Comparison of ENCODE assay signal across 1 cellular context in genomic region chr2:201642579-201643215, GRCh38.
TF ChIP-seq lines count a peak whose summit lies in the region.

No MANE protein-coding gene starts in this region.

TF ChIP-seq in GM12878, 131 proteins besides CTCF, POLR2A, EP300 and RAD21 (continued from another document and continues in another):
- TF ChIP-seq E2F8 (IDR thresholded peaks at IDR 0.05; ENCODE audit: low read depth, partially characterized antibody) (no peak), ZZZ3 (IDR thresholded peaks at IDR 0.05; ENCODE audit: control insufficient read depth, insufficient read length, low read depth) (no peak), KDM1A (IDR thresholded peaks at IDR 0.05; ENCODE audit: borderline replicate concordance) (no peak), TCF3 (IDR thresholded peaks at IDR 0.05; ENCODE audit: borderline replicate concordance, insufficient read depth, low read depth, low read length) (peak; percentile 55), TARDBP (IDR thresholded peaks at IDR 0.05; ENCODE audit: borderline replicate concordance) (peak; percentile 40; the same call in 1 of the 2 replicates), TCF12 (IDR thresholded peaks at IDR 0.05; ENCODE audit: low read depth, low read length) (peak; percentile 39; the same call in 1 of the 2 replicates), DPF2 (IDR thresholded peaks at IDR 0.05) (peak; percentile 49; the same call in 1 of the 2 replicates), NR2C2 (IDR thresholded peaks at IDR 0.05; ENCODE audit: borderline replicate concordance, control insufficient read depth, insufficient read length, low read depth) (no peak), SMC3 (IDR thresholded peaks at IDR 0.05; ENCODE audit: borderline replicate concordance, low read length) (no peak), CREB1 (IDR thresholded peaks at IDR 0.05; ENCODE audit: low read depth) (peak; percentile 97), ZBTB40 (IDR thresholded peaks at IDR 0.05; ENCODE audit: borderline replicate concordance) (no peak), SREBF2 (IDR thresholded peaks at IDR 0.05; ENCODE audit: low read length) (no peak), SPI1 (IDR thresholded peaks at IDR 0.05; ENCODE audit: borderline replicate concordance, insufficient read depth, low read depth, low read length) (no peak), CUX1 (IDR thresholded peaks at IDR 0.05; ENCODE audit: insufficient replicate concordance, low read depth, low read length) (no peak), RCOR1 (conservative IDR thresholded peaks at IDR 0.05; ENCODE audit: low read depth, low read length) (peak; percentile 94; the same call in 1 of the 2 replicates), GATAD2B (conservative IDR thresholded peaks at IDR 0.05; ENCODE audit: low read depth) (peak; percentile 71; the same call in 1 of the 2 replicates), BACH1 (IDR thresholded peaks at IDR 0.05; ENCODE audit: borderline replicate concordance) (no peak), RB1 (IDR thresholded peaks at IDR 0.05; ENCODE audit: borderline replicate concordance) (peak; percentile 65; the same call in 1 of the 2 replicates), MLLT1 (IDR thresholded peaks at IDR 0.05) (0 out of 2 replicates have a peak, but pooled peaks have one; percentile 67), ATF3 (IDR thresholded peaks at IDR 0.05; ENCODE audit: borderline replicate concordance, extremely low read depth, low read depth, low read length) (peak; percentile 77), SP1 (IDR thresholded peaks at IDR 0.05; ENCODE audit: low read depth, low read length) (peak; percentile 8), E4F1 (IDR thresholded peaks at IDR 0.05; ENCODE audit: borderline replicate concordance, partially characterized antibody) (no peak), USF2 (IDR thresholded peaks at IDR 0.05; ENCODE audit: borderline replicate concordance, low read depth, low read length) (no peak), ZBTB33 (IDR thresholded peaks at IDR 0.05) (no peak), SMAD1 (IDR thresholded peaks at IDR 0.05; ENCODE audit: low read depth, partially characterized antibody) (no peak), RBBP5 (conservative IDR thresholded peaks at IDR 0.05) (no peak), MEF2B (IDR thresholded peaks at IDR 0.05; ENCODE audit: partially characterized antibody, poor library complexity, severe bottlenecking) (no peak), BCL11A (IDR thresholded peaks at IDR 0.05; ENCODE audit: low read depth, low read length) (peak; percentile 27; the same call in 1 of the 2 replicates), RUNX3 (IDR thresholded peaks at IDR 0.05; ENCODE audit: low read length) (peak; percentile 90), IKZF1 (conservative IDR thresholded peaks at IDR 0.05) (peak; percentile 75), TCF7 (IDR thresholded peaks at IDR 0.05; ENCODE audit: borderline replicate concordance) (no peak), EZH2 (IDR thresholded peaks at IDR 0.05; ENCODE audit: borderline replicate concordance, control insufficient read depth, low read depth, low read length) (no peak), E2F4 (IDR thresholded peaks at IDR 0.05; ENCODE audit: low read depth, low read length) (no peak), CHD2 (IDR thresholded peaks at IDR 0.05; ENCODE audit: borderline replicate concordance, low read depth, low read length) (0 out of 2 replicates have a peak, but pooled peaks have one; percentile 8), CBX3 (IDR thresholded peaks at IDR 0.05; ENCODE audit: borderline replicate concordance, low read depth) (no peak)
